Comparison of ENCODE assay signal across 24 cellular contexts in genomic region chr13:59208405-59209195, GRCh38.
"Had no signal": no experiment of that assay in that cellular context is flagged by ENCODE, and none has a peak within 500 bp of the region (broad histone marks: within the 10 kb centered on the region; RNA-seq: fewer than 3 reads in every experiment).

No MANE protein-coding gene starts in this region.

- H3K36me3 ChIP-seq: Peyer's patch, SJSA1 had no signal

- H3K27ac ChIP-seq: KMS-11, Peyer's patch, SJSA1 had no signal

- H3K4me1 ChIP-seq: Peyer's patch, SJSA1 had no signal

- H3K9me3 ChIP-seq: Peyer's patch, SJSA1 had no signal

- H3K4me3 ChIP-seq: Peyer's patch, SJSA1 had no signal

- ATAC-seq: activated T-helper 17 cell treated with anti-CD3 and anti-CD28 coated beads, Interleukin-2, amount 50 U/mL, for 72 hours had no signal

- DNase-seq: activated CD4-positive, alpha-beta memory T cell treated with anti-CD3 and anti-CD28 coated beads, Interleukin-2, amount 10 ng/mL, durations not matched to agents 7 days and 5 days; activated CD4-positive, alpha-beta T cell treated with anti-CD3 and anti-CD28 coated beads, Interleukin-2, amount 50 U/mL, for 1 hour; activated CD4-positive, CD25-positive, alpha-beta regulatory T cell; activated gamma-delta T cell; activated naive CD4-positive, alpha-beta T cell treated with anti-CD3 and anti-CD28 coated beads for 36 hours; activated T-cell treated with anti-CD3 and anti-CD28 coated beads for 4 hours; activated T-cell treated with anti-CD3 and anti-CD28 coated beads, Interleukin-2, amount 50 U/mL, for 48 hours; anterior cingulate cortex; cerebellar nuclear complex; NCI-H1092; NCI-H1417; NCI-H1930; NCI-H2171; NCI-H2227 treated with DMSO at 0.1 percent for 48 hours; NCI-H510A; NCI-H526 treated with DMSO at 0.1 percent for 48 hours; NK-92 treated with Interleukin-12 subunit alpha and Interleukin-12 subunit beta, amount 100 ng/mL, for 24 hours; Peyer's patch; SHP77; T-helper 2 cell; T1000 had no signal

- H3K27me3 ChIP-seq: Peyer's patch, SJSA1 had no signal
